In genomic region chrX:13078739-13079444, GRCh38 we compare ENCODE assay signal across 8 cellular contexts. TPM values are rescaled to one million over a fixed set of nuclear protein-coding genes. Genes with fewer than 3 reads are reported as not detected.
DNase-seq lines count a peak whose midpoint lies in the region; ATAC-seq and TF ChIP-seq lines count a peak whose summit lies in the region.

No MANE protein-coding gene starts in this region.

- no peak for DNase-seq in CD4-positive, alpha-beta memory T cell
- peak; percentile 89 for DNase-seq in M059J (ENCODE audit: low read depth)
- peak; percentile 81 for DNase-seq in brain microvascular endothelial cell
- peak in 2 of 3 donors; percentile 45 to 59 for DNase-seq in mucosa of descending colon
- DNase-seq in activated CD8-positive, alpha-beta memory T cell treated with anti-CD3 and anti-CD28 coated beads, Interleukin-2, amount 50 U/mL, for 4 hours = no peak
- no peak for DNase-seq in PC-3

- no peaks in the 10 kb centered on the region for H3K36me3 ChIP-seq in CD4-positive, alpha-beta memory T cell (ENCODE audit: insufficient read depth, low read length)
- H3K36me3 ChIP-seq in brain microvascular endothelial cell (replicated peaks) (no peaks in the 10 kb centered on the region), mucosa of descending colon (ENCODE audit: low read depth) (no peaks in the 10 kb centered on the region), PC-3 (ENCODE audit: low read depth, low read length) (no peaks in the 10 kb centered on the region)

- no peak overlapping the region; the same call in 1 of the 2 replicates for H2AFZ ChIP-seq in PC-3 (ENCODE audit: low read length)

- peak overlapping the region in 1 of 2 donors; percentile 27 for H3K4me3 ChIP-seq in CD4-positive, alpha-beta memory T cell (ENCODE audit: low read length in 2 of 2)
- H3K4me3 ChIP-seq in brain microvascular endothelial cell (ENCODE audit: low read depth, low read length) (no peak overlapping the region), mucosa of descending colon (no peak overlapping the region), PC-3 (ENCODE audit: low read length) (no peak overlapping the region)

- H3F3A ChIP-seq in PC-3 (ENCODE audit: low read length, unreplicated experiment) = no peaks in the 10 kb centered on the region

- no peak overlapping the region for H3K9ac ChIP-seq in PC-3 (ENCODE audit: low read length)

- H4K20me1 ChIP-seq in PC-3 (ENCODE audit: low read length) = no peaks in the 10 kb centered on the region

- no peaks in the 10 kb centered on the region for H3K9me3 ChIP-seq in CD4-positive, alpha-beta memory T cell (ENCODE audit: control insufficient read depth in 1 of 2, low read length in 2 of 2)
- H3K9me3 ChIP-seq in mucosa of descending colon (no peaks in the 10 kb centered on the region), PC-3 (ENCODE audit: low read length) (no peaks in the 10 kb centered on the region)

- in situ Hi-C loops in brain microvascular endothelial cell (cut with HindIII; ENCODE audit: low pct_ligation_motif_present, low sequenced_read_pairs) = no loop called here

- no peaks in the 10 kb centered on the region for H3K27me3 ChIP-seq in CD4-positive, alpha-beta memory T cell (ENCODE audit: insufficient read depth, low read length)
- H3K27me3 ChIP-seq in brain microvascular endothelial cell (replicated peaks) (no peaks in the 10 kb centered on the region), PC-3 (ENCODE audit: low read length) (no peaks in the 10 kb centered on the region)

- CTCF ChIA-PET in CD4-positive, alpha-beta memory T cell (lab: Charles Lee; ENCODE audit: partially characterized antibody) = interaction anchor here (0.7 to 3.2 kb wide), 6 partner anchors 27 to 133 kb away, joined by 3 to 14 read pairs (median 3); no protein-coding TSS in a partner anchor
- CTCF ChIA-PET in PC-3 (lab: Charles Lee) = no interaction called here

- intact Hi-C loops in CD4-positive, alpha-beta memory T cell (cut with micrococcal nuclease) = no loop called here
- intact Hi-C loops in mucosa of descending colon (cut with DNase I, micrococcal nuclease) = no loop called here
- intact Hi-C loops in PC-3 (cut with micrococcal nuclease) = no loop called here

- no peaks in the 10 kb centered on the region for H3K79me2 ChIP-seq in PC-3 (ENCODE audit: low read length)

- H3K4me3 Mint-ChIP-seq in CD4-positive, alpha-beta memory T cell = peak overlapping the region; percentile 33 to 81 (median 66)

- H3K27me3 Mint-ChIP-seq in CD4-positive, alpha-beta memory T cell = no peaks in the 10 kb centered on the region

- peaks cover 57 to 96% (median 77%) of the 10 kb centered on the region in 4 donors for H3K4me1 Mint-ChIP-seq in CD4-positive, alpha-beta memory T cell

- no peak overlapping the region for H3K4me2 ChIP-seq in PC-3 (ENCODE audit: low read length)

- BruUV-seq in PC-3 (replicated peaks; lab: Mats Ljungman, UMichigan) = no TSS peak

- ATAC-seq in mucosa of descending colon (peak; percentile 70), GM19463 (IDR thresholded peaks at IDR 0.05; ENCODE audit: unreplicated experiment) (no peak), PC-3 (no peak)
- ATAC-seq in activated CD4-positive, CD25-positive, alpha-beta regulatory T cell treated with anti-CD3 and anti-CD28 coated beads, Interleukin-2, amount 50 U/mL, for 24 hours = no peak

- H3K9me3 Mint-ChIP-seq in CD4-positive, alpha-beta memory T cell = no peaks in the 10 kb centered on the region

- H3K36me3 Mint-ChIP-seq in CD4-positive, alpha-beta memory T cell = peaks cover 0 to 3% of the 10 kb centered on the region in 2 donors

- H3K27ac ChIP-seq in CD4-positive, alpha-beta memory T cell (ENCODE audit: low read depth, low read length) = peak overlapping the region; percentile 62
- H3K27ac ChIP-seq in brain microvascular endothelial cell (peak overlapping the region; percentile 76), PC-3 (ENCODE audit: low read length) (no peak overlapping the region)

- TF ChIP-seq CTCF in brain microvascular endothelial cell (IDR thresholded peaks at IDR 0.05; ENCODE audit: low read depth, low read length, missing control alignments) (no peak), mucosa of descending colon (IDR thresholded peaks at IDR 0.05) (no peak), PC-3 (conservative IDR thresholded peaks at IDR 0.05; ENCODE audit: low read depth, low read length) (no peak)

- no peaks in the 10 kb centered on the region for H3K9me2 ChIP-seq in PC-3 (replicated peaks; ENCODE audit: low read length)

- peaks cover 100% of the 10 kb centered on the region for H3K4me1 ChIP-seq in CD4-positive, alpha-beta memory T cell (ENCODE audit: insufficient read depth, low read length)
- peaks cover 6% of the 10 kb centered on the region for H3K4me1 ChIP-seq in mucosa of descending colon (ENCODE audit: low read depth)
- peaks cover 16% of the 10 kb centered on the region for H3K4me1 ChIP-seq in PC-3 (ENCODE audit: insufficient read depth, low read length)

- POLR2A ChIA-PET in CD4-positive, alpha-beta memory T cell (lab: Charles Lee; ENCODE audit: partially characterized antibody) = interaction anchor here (0.6 to 32.7 kb wide), 11 partner anchors 8 to 132 kb away, joined by 3 to 1769 read pairs (median 4); partner anchors contain the start of gene TMSB4X
- POLR2A ChIA-PET in PC-3 (lab: Charles Lee; ENCODE audit: unreplicated experiment) = no interaction called here

- peak overlapping the region; percentile 84 to 95 (median 93) for H3K27ac Mint-ChIP-seq in CD4-positive, alpha-beta memory T cell

RNA-seq across cellular contexts. Expression of gene FAM9C, which starts 34.5 kb away (rescaled TPM):
- total RNA-seq in CD4-positive, alpha-beta memory T cell = not detected
- under 1 TPM in 1 of 2 donors, not detected in 1; 0.34 TPM for polyA plus RNA-seq in CD4-positive, alpha-beta memory T cell
- total RNA-seq in M059J (2014; rRNA removed; shearing (Covaris generic)) = not detected in 2 replicates
- total RNA-seq in mucosa of descending colon (under 1 TPM in 1 of 3 donors, not detected in 2; 0.13 TPM), PC-3 (2014; rRNA removed) (not detected in 2 replicates)

Comparison
In these comparisons a context has a peak if more than half of its experiments do, and no peak if none do; other contexts are left out.
1. DNase-seq: peak in M059J (single experiment), brain microvascular endothelial cell (single experiment) and mucosa of descending colon (2 of 3); none in CD4-positive, alpha-beta memory T cell (0 of 5), activated CD8-positive, alpha-beta memory T cell treated with anti-CD3 and anti-CD28 coated beads, Interleukin-2, amount 50 U/mL, for 4 hours (single experiment) and PC-3 (single experiment).